Comparison of ENCODE assay signal across 16 cellular contexts in genomic region chr13:112062619-112063308, GRCh38. TPM values are rescaled to one million over a fixed set of nuclear protein-coding genes. Genes with fewer than 3 reads are reported as not detected.
DNase-seq lines count a peak whose midpoint lies in the region; ATAC-seq and TF ChIP-seq lines count a peak whose summit lies in the region.
"Had no signal": no experiment of that assay in that cellular context is flagged by ENCODE, and none has a peak within 500 bp of the region (broad histone marks: within the 10 kb centered on the region; RNA-seq: fewer than 3 reads in every experiment).

No MANE protein-coding gene starts in this region.

- POLR2A ChIA-PET in SK-N-SH (lab: Yijun Ruan, JAX), result no interaction called here

- no peak overlapping the region for H3K4me3 ChIP-seq in SK-N-SH (ENCODE audit: low read depth in 2 of 2, low read length in 1 of 2)
- H3K4me3 ChIP-seq: skin epidermis, vagina had no signal

- no peak for TF ChIP-seq RAD21 in SK-N-SH (IDR thresholded peaks at IDR 0.05; ENCODE audit: low read length)

- peaks cover 82% of the 10 kb centered on the region for H3K27me3 ChIP-seq in SK-N-SH (ENCODE audit: insufficient read depth)
- H3K27me3 ChIP-seq: vagina had no signal

- no peaks in the 10 kb centered on the region for H3K4me1 ChIP-seq in SK-N-SH (ENCODE audit: control insufficient read depth in 1 of 2, insufficient read depth in 2 of 2, low read depth in 1 of 2, low read length in 1 of 2)
- H3K4me1 ChIP-seq: breast epithelium had no signal

- no peaks in the 10 kb centered on the region for H3F3A ChIP-seq in SK-N-SH (replicated peaks; ENCODE audit: insufficient read depth)

- peaks cover 6% of the 10 kb centered on the region for H3K4me1 Mint-ChIP-seq in activated T-cell treated with anti-CD3 and anti-CD28 coated beads, Interleukin-2, amount 50 U/mL, for 72 hours (ENCODE audit: low read depth)
- H3K4me1 Mint-ChIP-seq in glutamatergic neuron (ENCODE audit: low read depth, unreplicated experiment), result peaks cover 6% of the 10 kb centered on the region

- peaks cover 2% of the 10 kb centered on the region in 2 donors for H3K9me3 Mint-ChIP-seq in activated T-cell treated with anti-CD3 and anti-CD28 coated beads, Interleukin-2, amount 50 U/mL, for 72 hours
- peaks cover 15% of the 10 kb centered on the region for H3K9me3 Mint-ChIP-seq in glutamatergic neuron (ENCODE audit: unreplicated experiment)

- peaks cover 79% of the 10 kb centered on the region for H3K27me3 Mint-ChIP-seq in activated T-cell treated with anti-CD3 and anti-CD28 coated beads, Interleukin-2, amount 50 U/mL, for 72 hours (ENCODE audit: low read depth)
- peaks cover 32% of the 10 kb centered on the region for H3K27me3 Mint-ChIP-seq in glutamatergic neuron (ENCODE audit: unreplicated experiment)

- H2AFZ ChIP-seq in SK-N-SH (ENCODE audit: low read depth), result no peak overlapping the region

- H3K4me3 Mint-ChIP-seq in activated T-cell treated with anti-CD3 and anti-CD28 coated beads, Interleukin-2, amount 50 U/mL, for 72 hours, result peak overlapping the region; percentile 40 to 58
- peak overlapping the region; percentile 82 for H3K4me3 Mint-ChIP-seq in glutamatergic neuron (ENCODE audit: unreplicated experiment)

- CTCF ChIA-PET in SK-N-SH (lab: Yijun Ruan, JAX), result interaction anchor here (0.8 to 2.0 kb wide), 2 partner anchors 100 to 381 kb away, joined by 3 to 9 read pairs; no protein-coding TSS in a partner anchor

- 19% methylated on average over 30 of the region's 62 CpGs for WGBS in SK-N-SH (ENCODE audit: low lambda C conversion rate)

- no peak overlapping the region for H3K9ac ChIP-seq in SK-N-SH
- H3K9ac ChIP-seq: KMS-11 had no signal

- no peaks in the 10 kb centered on the region for H3K9me2 ChIP-seq in SK-N-SH

- no peak for TF ChIP-seq EP300 in SK-N-SH (IDR thresholded peaks at IDR 0.05; ENCODE audit: borderline replicate concordance in 1 of 2, low read depth in 1 of 2, low read length in 1 of 2)

- no peak for ATAC-seq in activated T-cell treated with anti-CD3 and anti-CD28 coated beads, Interleukin-2, amount 50 U/mL, for 72 hours (replicated peaks in 1 of 2)
- no peak for ATAC-seq in GM18520 (IDR thresholded peaks at IDR 0.05; ENCODE audit: unreplicated experiment)
- ATAC-seq: esophagus mucosa had no signal

- H3K36me3 Mint-ChIP-seq in activated T-cell treated with anti-CD3 and anti-CD28 coated beads, Interleukin-2, amount 50 U/mL, for 72 hours (ENCODE audit: insufficient read depth in 2 of 2), result peaks cover 5 to 7% of the 10 kb centered on the region in 2 donors
- H3K36me3 Mint-ChIP-seq in glutamatergic neuron (ENCODE audit: unreplicated experiment), result no peaks in the 10 kb centered on the region

- no peaks in the 10 kb centered on the region for H4K20me1 ChIP-seq in SK-N-SH (ENCODE audit: insufficient read depth)

- TF ChIP-seq CTCF in SK-N-SH (IDR thresholded peaks at IDR 0.05) (no peak), glutamatergic neuron (IDR thresholded peaks at IDR 0.05; ENCODE audit: partially characterized antibody, unreplicated experiment) (peak; percentile 82)

- no peak for DNase-seq in activated T-cell treated with anti-CD3 and anti-CD28 coated beads, Interleukin-2, amount 50 U/mL, for 72 hours
- DNase-seq in activated T-cell treated with anti-CD3 and anti-CD28 coated beads for 4 hours (no peak), SK-N-SH (peak; percentile 76), glutamatergic neuron (peak; percentile 85), retina (peak; percentile 85), activated gamma-delta T cell (lab: John Stamatoyannopoulos, UW) (no peak)
- DNase-seq in stimulated activated naive CD4-positive, alpha-beta T cell (lab: John Stamatoyannopoulos, UW), result no peak
- DNase-seq: activated T-cell treated with anti-CD3 and anti-CD28 coated beads, Interleukin-2, amount 50 U/mL, for 1 hour had no signal

- no peak overlapping the region for H3K27ac ChIP-seq in SK-N-SH (ENCODE audit: low read depth in 2 of 2, low read length in 1 of 2)
- H3K27ac ChIP-seq: breast epithelium, KMS-11, skin epidermis, vagina had no signal

- no peak overlapping the region for H3K4me2 ChIP-seq in SK-N-SH
- H3K4me2 ChIP-seq: KMS-11 had no signal

- no peaks in the 10 kb centered on the region for H3K36me3 ChIP-seq in SK-N-SH (replicated peaks in 1 of 2; ENCODE audit: control insufficient read depth in 1 of 2, insufficient read depth in 2 of 2, low read length in 1 of 2)
- H3K36me3 ChIP-seq: breast epithelium, vagina had no signal

- peak overlapping the region; percentile 69 for H3K27ac Mint-ChIP-seq in activated T-cell treated with anti-CD3 and anti-CD28 coated beads, Interleukin-2, amount 50 U/mL, for 72 hours
- no peak overlapping the region for H3K27ac Mint-ChIP-seq in glutamatergic neuron (ENCODE audit: unreplicated experiment)

- H3K9me3 ChIP-seq in SK-N-SH, result no peaks in the 10 kb centered on the region
- H3K9me3 ChIP-seq: breast epithelium, vagina had no signal

- H3K79me2 ChIP-seq in SK-N-SH (ENCODE audit: insufficient read depth), result no peaks in the 10 kb centered on the region

TF ChIP-seq in SK-N-SH, 30 proteins besides CTCF, POLR2A, EP300 and RAD21:
- TF ChIP-seq EZH2phosphoT487 (IDR thresholded peaks at IDR 0.05; ENCODE audit: borderline replicate concordance, low read depth) (no peak), CHD2 (IDR thresholded peaks at IDR 0.05; ENCODE audit: low read length, partially characterized antibody) (no peak), PBX3 (IDR thresholded peaks at IDR 0.05) (no peak), MXI1 (IDR thresholded peaks at IDR 0.05; ENCODE audit: low read depth, low read length) (no peak), SMC3 (IDR thresholded peaks at IDR 0.05; ENCODE audit: low read depth, low read length) (no peak), MAX (IDR thresholded peaks at IDR 0.05; ENCODE audit: low read depth) (no peak), ZBTB33 (IDR thresholded peaks at IDR 0.05; ENCODE audit: borderline replicate concordance, low read depth) (no peak), RCOR1 (IDR thresholded peaks at IDR 0.05; ENCODE audit: low read length) (no peak), FOSL2 (IDR thresholded peaks at IDR 0.05; ENCODE audit: borderline replicate concordance, low read depth) (no peak), IRF3 (IDR thresholded peaks at IDR 0.05; ENCODE audit: low read depth, low read length) (no peak), JUND (IDR thresholded peaks at IDR 0.05) (no peak), FOXM1 (IDR thresholded peaks at IDR 0.05; ENCODE audit: low read depth) (no peak), RFX5 (IDR thresholded peaks at IDR 0.05; ENCODE audit: low read length) (no peak), USF2 (IDR thresholded peaks at IDR 0.05; ENCODE audit: borderline replicate concordance, low read depth, low read length) (no peak), NRF1 (IDR thresholded peaks at IDR 0.05; ENCODE audit: low read depth, low read length) (no peak), TEAD4 (IDR thresholded peaks at IDR 0.05; ENCODE audit: borderline replicate concordance, insufficient read depth) (no peak)

RNA-seq across cellular contexts. Expression of gene SOX1, which starts 4.2 kb away (rescaled TPM):
- total RNA-seq in activated T-cell treated with anti-CD3 and anti-CD28 coated beads, Interleukin-2, amount 50 U/mL, for 72 hours, result under 1 TPM in 1 of 2 donors, not detected in 1; 0.07 TPM
- polyA plus RNA-seq in SK-N-SH (2012; rRNA removed), result not detected in 2 replicates
- polyA plus RNA-seq in SK-N-SH (2012; cell fraction: cytosol; rRNA removed), result not detected in 2 replicates
- polyA plus RNA-seq in SK-N-SH (2012; cell fraction: nucleus; rRNA removed), result not detected in 2 replicates
- 0.76 TPM for total RNA-seq in glutamatergic neuron (ENCODE audit: unreplicated experiment)
- total RNA-seq: breast epithelium, esophagus mucosa, myocyte, OCI-LY7, vagina had no signal

Comparison
In these comparisons a context has a peak if more than half of its experiments do, and no peak if none do; other contexts are left out.
1. DNase-seq: peak in SK-N-SH (single experiment), glutamatergic neuron (single experiment) and retina (single experiment); none in activated T-cell treated with anti-CD3 and anti-CD28 coated beads, Interleukin-2, amount 50 U/mL, for 72 hours (0 of 2), activated T-cell treated with anti-CD3 and anti-CD28 coated beads for 4 hours (single experiment), activated gamma-delta T cell (single experiment) and stimulated activated naive CD4-positive, alpha-beta T cell (0 of 6).